Comparison of ENCODE assay signal across 1 cellular context in genomic region chr14:74905595-74906142, GRCh38.
TF ChIP-seq lines count a peak whose summit lies in the region.

No MANE protein-coding gene starts in this region.

TF ChIP-seq in K562, 482 proteins besides CTCF, POLR2A, EP300 and RAD21 (continued from another document and continues in another):
- TF ChIP-seq SMARCA5 (IDR thresholded peaks at IDR 0.05) (no peak), MCM5 (IDR thresholded peaks at IDR 0.05; ENCODE audit: low read depth) (no peak), LARP7 (IDR thresholded peaks at IDR 0.05) (no peak), NFE2 (IDR thresholded peaks at IDR 0.05; ENCODE audit: low read depth) (no peak), ZNF232 (CRISPR knock-in tag; IDR thresholded peaks at IDR 0.05) (no peak), RBM15 (IDR thresholded peaks at IDR 0.05; ENCODE audit: insufficient read depth, low read length) (no peak), NR0B1 (IDR thresholded peaks at IDR 0.05; ENCODE audit: partially characterized antibody) (no peak), RBM14 (IDR thresholded peaks at IDR 0.05; ENCODE audit: borderline replicate concordance, insufficient read depth, low read depth, low read length) (no peak), CBFA2T3 (IDR thresholded peaks at IDR 0.05) (no peak), HCFC1 (IDR thresholded peaks at IDR 0.05; ENCODE audit: low read depth, low read length) (no peak), MCM3 (IDR thresholded peaks at IDR 0.05) (no peak), SMARCC2 (IDR thresholded peaks at IDR 0.05; ENCODE audit: low read depth) (no peak), CHD4 (IDR thresholded peaks at IDR 0.05; ENCODE audit: insufficient read depth, insufficient replicate concordance, low read depth, low read length, poor library complexity, severe bottlenecking) (no peak), MEF2D (tag; conservative IDR thresholded peaks at IDR 0.05; ENCODE audit: low read depth) (no peak), NFXL1 (CRISPR knock-in tag; IDR thresholded peaks at IDR 0.05) (no peak), RFX5 (IDR thresholded peaks at IDR 0.05; ENCODE audit: low read depth, low read length) (no peak), PYGO2 (tag; IDR thresholded peaks at IDR 0.05) (no peak), MAFK (IDR thresholded peaks at IDR 0.05; ENCODE audit: low read length) (no peak), NCOR1 (IDR thresholded peaks at IDR 0.05) (no peak), PHF8 (IDR thresholded peaks at IDR 0.05; ENCODE audit: borderline replicate concordance, low read length) (no peak), KDM2B (CRISPR knock-in tag; IDR thresholded peaks at IDR 0.05) (no peak), NONO (IDR thresholded peaks at IDR 0.05; ENCODE audit: low read depth in 2 of 2, low read length in 1 of 2) (no peak), PTRF (tag; IDR thresholded peaks at IDR 0.05) (no peak), CBX2 (IDR thresholded peaks at IDR 0.05; ENCODE audit: insufficient read depth, low read length, poor library complexity, severe bottlenecking) (no peak), SOX6 (IDR thresholded peaks at IDR 0.05) (no peak), ZFP30 (CRISPR knock-in tag; IDR thresholded peaks at IDR 0.05; ENCODE audit: borderline replicate concordance) (no peak), MXI1 (IDR thresholded peaks at IDR 0.05; ENCODE audit: low read depth, low read length) (peak; percentile 60; the same call in 1 of the 2 replicates), TFAM (CRISPR knock-in tag; conservative IDR thresholded peaks at IDR 0.05) (no peak), BCLAF1 (IDR thresholded peaks at IDR 0.05; ENCODE audit: borderline replicate concordance in 1 of 2, control insufficient read depth in 1 of 2, low read depth in 2 of 2, low read length in 1 of 2) (no peak), NCOA6 (IDR thresholded peaks at IDR 0.05) (no peak), KAT7 (CRISPR knock-in tag; IDR thresholded peaks at IDR 0.05; ENCODE audit: borderline replicate concordance) (no peak), SMAD2 (IDR thresholded peaks at IDR 0.05; ENCODE audit: low read depth, low read length) (no peak), ZNF764 (CRISPR knock-in tag; IDR thresholded peaks at IDR 0.05; ENCODE audit: low read depth) (no peak), NBN (IDR thresholded peaks at IDR 0.05; ENCODE audit: low read depth) (no peak), RHOXF2B (CRISPR knock-in tag; conservative IDR thresholded peaks at IDR 0.05) (no peak), CBX8 (IDR thresholded peaks at IDR 0.05; ENCODE audit: borderline replicate concordance, extremely low read depth, low read depth, low read length, poor library complexity, severe bottlenecking) (no peak), HDGF (IDR thresholded peaks at IDR 0.05) (no peak), ZKSCAN3 (CRISPR knock-in tag; IDR thresholded peaks at IDR 0.05) (no peak)
- TF ChIP-seq, protein P1, sequence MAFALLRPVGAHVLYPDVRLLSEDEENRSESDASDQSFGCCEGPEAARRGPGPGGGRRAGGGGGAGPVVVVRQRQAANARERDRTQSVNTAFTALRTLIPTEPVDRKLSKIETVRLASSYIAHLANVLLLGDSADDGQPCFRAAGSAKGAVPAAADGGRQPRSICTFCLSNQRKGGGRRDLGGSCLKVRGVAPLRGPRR (CRISPR knock-in tag; IDR thresholded peaks at IDR 0.05): no peak
- TF ChIP-seq, protein P2, sequence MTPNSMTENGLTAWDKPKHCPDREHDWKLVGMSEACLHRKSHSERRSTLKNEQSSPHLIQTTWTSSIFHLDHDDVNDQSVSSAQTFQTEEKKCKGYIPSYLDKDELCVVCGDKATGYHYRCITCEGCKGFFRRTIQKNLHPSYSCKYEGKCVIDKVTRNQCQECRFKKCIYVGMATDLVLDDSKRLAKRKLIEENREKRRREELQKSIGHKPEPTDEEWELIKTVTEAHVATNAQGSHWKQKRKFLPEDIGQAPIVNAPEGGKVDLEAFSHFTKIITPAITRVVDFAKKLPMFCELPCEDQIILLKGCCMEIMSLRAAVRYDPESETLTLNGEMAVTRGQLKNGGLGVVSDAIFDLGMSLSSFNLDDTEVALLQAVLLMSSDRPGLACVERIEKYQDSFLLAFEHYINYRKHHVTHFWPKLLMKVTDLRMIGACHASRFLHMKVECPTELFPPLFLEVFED (CRISPR knock-in tag; conservative IDR thresholded peaks at IDR 0.05): no peak
- TF ChIP-seq, protein P3, sequence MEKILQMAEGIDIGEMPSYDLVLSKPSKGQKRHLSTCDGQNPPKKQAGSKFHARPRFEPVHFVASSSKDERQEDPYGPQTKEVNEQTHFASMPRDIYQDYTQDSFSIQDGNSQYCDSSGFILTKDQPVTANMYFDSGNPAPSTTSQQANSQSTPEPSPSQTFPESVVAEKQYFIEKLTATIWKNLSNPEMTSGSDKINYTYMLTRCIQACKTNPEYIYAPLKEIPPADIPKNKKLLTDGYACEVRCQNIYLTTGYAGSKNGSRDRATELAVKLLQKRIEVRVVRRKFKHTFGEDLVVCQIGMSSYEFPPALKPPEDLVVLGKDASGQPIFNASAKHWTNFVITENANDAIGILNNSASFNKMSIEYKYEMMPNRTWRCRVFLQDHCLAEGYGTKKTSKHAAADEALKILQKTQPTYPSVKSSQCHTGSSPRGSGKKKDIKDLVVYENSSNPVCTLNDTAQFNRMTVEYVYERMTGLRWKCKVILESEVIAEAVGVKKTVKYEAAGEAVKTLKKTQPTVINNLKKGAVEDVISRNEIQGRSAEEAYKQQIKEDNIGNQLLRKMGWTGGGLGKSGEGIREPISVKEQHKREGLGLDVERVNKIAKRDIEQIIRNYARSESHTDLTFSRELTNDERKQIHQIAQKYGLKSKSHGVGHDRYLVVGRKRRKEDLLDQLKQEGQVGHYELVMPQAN (IDR thresholded peaks at IDR 0.05; ENCODE audit: borderline replicate concordance): peak; percentile 37; the same call in 1 of the 2 replicates
- TF ChIP-seq, protein P4, sequence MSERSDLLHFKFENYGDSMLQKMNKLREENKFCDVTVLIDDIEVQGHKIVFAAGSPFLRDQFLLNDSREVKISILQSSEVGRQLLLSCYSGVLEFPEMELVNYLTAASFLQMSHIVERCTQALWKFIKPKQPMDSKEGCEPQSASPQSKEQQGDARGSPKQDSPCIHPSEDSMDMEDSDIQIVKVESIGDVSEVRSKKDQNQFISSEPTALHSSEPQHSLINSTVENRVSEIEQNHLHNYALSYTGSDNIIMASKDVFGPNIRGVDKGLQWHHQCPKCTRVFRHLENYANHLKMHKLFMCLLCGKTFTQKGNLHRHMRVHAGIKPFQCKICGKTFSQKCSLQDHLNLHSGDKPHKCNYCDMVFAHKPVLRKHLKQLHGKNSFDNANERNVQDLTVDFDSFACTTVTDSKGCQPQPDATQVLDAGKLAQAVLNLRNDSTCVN (CRISPR knock-in tag; IDR thresholded peaks at IDR 0.05): no peak
- TF ChIP-seq, protein P5, sequence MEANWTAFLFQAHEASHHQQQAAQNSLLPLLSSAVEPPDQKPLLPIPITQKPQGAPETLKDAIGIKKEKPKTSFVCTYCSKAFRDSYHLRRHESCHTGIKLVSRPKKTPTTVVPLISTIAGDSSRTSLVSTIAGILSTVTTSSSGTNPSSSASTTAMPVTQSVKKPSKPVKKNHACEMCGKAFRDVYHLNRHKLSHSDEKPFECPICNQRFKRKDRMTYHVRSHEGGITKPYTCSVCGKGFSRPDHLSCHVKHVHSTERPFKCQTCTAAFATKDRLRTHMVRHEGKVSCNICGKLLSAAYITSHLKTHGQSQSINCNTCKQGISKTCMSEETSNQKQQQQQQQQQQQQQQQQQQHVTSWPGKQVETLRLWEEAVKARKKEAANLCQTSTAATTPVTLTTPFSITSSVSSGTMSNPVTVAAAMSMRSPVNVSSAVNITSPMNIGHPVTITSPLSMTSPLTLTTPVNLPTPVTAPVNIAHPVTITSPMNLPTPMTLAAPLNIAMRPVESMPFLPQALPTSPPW (CRISPR knock-in tag; IDR thresholded peaks at IDR 0.05): no peak
- TF ChIP-seq, protein P6, sequence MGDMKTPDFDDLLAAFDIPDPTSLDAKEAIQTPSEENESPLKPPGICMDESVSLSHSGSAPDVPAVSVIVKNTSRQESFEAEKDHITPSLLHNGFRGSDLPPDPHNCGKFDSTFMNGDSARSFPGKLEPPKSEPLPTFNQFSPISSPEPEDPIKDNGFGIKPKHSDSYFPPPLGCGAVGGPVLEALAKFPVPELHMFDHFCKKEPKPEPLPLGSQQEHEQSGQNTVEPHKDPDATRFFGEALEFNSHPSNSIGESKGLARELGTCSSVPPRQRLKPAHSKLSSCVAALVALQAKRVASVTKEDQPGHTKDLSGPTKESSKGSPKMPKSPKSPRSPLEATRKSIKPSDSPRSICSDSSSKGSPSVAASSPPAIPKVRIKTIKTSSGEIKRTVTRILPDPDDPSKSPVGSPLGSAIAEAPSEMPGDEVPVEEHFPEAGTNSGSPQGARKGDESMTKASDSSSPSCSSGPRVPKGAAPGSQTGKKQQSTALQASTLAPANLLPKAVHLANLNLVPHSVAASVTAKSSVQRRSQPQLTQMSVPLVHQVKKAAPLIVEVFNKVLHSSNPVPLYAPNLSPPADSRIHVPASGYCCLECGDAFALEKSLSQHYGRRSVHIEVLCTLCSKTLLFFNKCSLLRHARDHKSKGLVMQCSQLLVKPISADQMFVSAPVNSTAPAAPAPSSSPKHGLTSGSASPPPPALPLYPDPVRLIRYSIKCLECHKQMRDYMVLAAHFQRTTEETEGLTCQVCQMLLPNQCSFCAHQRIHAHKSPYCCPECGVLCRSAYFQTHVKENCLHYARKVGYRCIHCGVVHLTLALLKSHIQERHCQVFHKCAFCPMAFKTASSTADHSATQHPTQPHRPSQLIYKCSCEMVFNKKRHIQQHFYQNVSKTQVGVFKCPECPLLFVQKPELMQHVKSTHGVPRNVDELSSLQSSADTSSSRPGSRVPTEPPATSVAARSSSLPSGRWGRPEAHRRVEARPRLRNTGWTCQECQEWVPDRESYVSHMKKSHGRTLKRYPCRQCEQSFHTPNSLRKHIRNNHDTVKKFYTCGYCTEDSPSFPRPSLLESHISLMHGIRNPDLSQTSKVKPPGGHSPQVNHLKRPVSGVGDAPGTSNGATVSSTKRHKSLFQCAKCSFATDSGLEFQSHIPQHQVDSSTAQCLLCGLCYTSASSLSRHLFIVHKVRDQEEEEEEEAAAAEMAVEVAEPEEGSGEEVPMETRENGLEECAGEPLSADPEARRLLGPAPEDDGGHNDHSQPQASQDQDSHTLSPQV (IDR thresholded peaks at IDR 0.05): peak; percentile 36; the same call in 1 of the 2 replicates
- TF ChIP-seq, protein P7, sequence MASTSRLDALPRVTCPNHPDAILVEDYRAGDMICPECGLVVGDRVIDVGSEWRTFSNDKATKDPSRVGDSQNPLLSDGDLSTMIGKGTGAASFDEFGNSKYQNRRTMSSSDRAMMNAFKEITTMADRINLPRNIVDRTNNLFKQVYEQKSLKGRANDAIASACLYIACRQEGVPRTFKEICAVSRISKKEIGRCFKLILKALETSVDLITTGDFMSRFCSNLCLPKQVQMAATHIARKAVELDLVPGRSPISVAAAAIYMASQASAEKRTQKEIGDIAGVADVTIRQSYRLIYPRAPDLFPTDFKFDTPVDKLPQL (IDR thresholded peaks at IDR 0.05; ENCODE audit: extremely low read depth, insufficient read length): no peak
- TF ChIP-seq, protein P8, sequence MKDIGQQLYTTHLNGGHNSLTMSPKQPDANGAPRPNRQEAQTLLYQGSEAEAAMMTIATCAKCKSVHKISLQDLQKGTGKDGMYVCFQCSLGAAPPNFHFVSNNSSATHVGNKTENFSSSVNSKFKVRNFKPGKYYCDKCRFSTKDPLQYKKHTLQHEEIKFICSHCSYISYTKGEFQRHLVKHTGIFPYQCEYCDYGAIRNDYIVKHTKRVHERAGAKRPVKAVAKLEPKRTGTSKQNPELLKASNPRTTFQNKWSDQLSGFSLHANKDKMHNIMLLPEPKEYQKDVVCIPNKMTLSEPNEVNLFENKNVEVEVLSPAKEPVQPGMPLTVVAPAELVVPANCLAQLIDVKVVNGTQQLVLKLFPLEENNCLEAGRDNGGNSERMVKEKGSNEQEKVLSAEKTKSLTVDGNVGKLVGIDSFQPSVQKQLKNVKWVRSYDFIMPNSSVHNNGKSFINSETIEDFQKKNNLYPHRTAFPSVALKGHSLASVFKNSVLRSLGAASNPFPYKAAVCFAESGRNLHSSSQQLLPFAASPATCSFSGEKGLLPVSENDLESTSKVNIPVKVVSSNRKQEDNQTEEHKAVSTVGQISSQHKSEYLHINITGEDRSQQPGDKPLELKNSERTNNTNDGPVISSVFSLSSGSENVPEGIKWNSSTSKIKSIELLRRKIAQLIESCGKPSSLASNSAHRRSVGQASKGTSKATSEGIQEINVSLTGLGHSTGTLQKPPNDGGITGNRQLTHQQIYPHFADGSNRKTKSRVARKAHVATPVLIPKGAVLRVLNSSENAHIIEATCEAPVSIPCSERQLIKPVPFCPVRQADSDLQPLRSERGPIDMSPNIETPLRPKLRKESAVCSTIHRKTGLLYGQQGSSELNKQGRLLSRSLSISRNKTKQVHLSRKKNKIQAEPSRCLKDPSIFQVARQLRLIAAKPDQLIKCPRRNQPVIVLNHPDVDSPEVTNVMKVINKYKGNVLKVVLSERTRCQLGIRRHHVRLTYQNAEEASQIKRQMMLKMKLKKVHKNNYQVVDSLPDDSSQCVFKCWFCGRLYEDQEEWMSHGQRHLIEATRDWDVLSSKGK (CRISPR knock-in tag; IDR thresholded peaks at IDR 0.05): no peak
